ENCODE assay signal across 10 cellular contexts in the genomic region with DNA sequence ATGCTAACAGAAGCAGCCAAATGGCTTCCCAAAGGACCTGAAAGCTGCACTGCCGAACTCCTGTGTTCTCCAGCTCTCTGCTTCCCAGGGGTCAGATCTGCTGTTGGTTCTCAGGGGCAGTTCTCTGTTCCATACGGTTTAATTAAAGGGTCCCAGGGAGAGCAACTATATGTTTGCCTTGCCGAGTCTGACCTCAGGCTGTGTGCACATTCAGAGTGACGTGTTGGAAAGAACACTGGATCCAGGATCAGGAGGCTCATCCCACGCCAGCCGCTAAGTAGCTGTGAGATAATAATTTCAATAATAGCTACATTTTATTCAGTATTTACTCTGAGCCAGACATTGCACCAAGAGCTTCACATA. TPM values are rescaled to one million over a fixed set of nuclear protein-coding genes. Genes with fewer than 3 reads are reported as not detected.
DNase-seq lines count a peak whose midpoint lies in the region; ATAC-seq and TF ChIP-seq lines count a peak whose summit lies in the region.
"Had no signal": no experiment of that assay in that cellular context is flagged by ENCODE, and none has a peak within 500 bp of the region (broad histone marks: within the 10 kb centered on the region; RNA-seq: fewer than 3 reads in every experiment).

No MANE protein-coding gene starts in this region.

- no peak overlapping the region for H2BK5ac ChIP-seq in IMR-90 (ENCODE audit: low read depth, low read length, poor library complexity, severe bottlenecking)

- H2BK120ac ChIP-seq in IMR-90 (ENCODE audit: low read depth, low read length) = no peak overlapping the region

- peaks cover 4% of the 10 kb centered on the region; the same call in 1 of the 2 replicates for H3K4me1 ChIP-seq in IMR-90 (ENCODE audit: control insufficient read depth, insufficient read depth, low read length)

- H3K27ac Mint-ChIP-seq in endothelial cell (ENCODE audit: unreplicated experiment) (no peak overlapping the region), nephron progenitor cell (no peak overlapping the region)
- H3K27ac Mint-ChIP-seq in effector memory CD8-positive, alpha-beta T cell = no peak overlapping the region
- H3K27ac Mint-ChIP-seq: stimulated activated memory B cell treated with anti-CD40 and anti-IgM and Interleukin-4, amounts not matched to agents 10 μg/mL and 1 μg/mL and 100 μg/mL, for 72 hours had no signal

- peak; percentile 86 for TF ChIP-seq CTCF in C4-2B (conservative IDR thresholded peaks at IDR 0.05)
- TF ChIP-seq CTCF in IMR-90 (conservative IDR thresholded peaks at IDR 0.05; ENCODE audit: low read depth, low read length) = no peak
- TF ChIP-seq CTCF in endothelial cell (IDR thresholded peaks at IDR 0.05; ENCODE audit: unreplicated experiment) = peak; percentile 49
- peak; percentile 19 for TF ChIP-seq CTCF in nephron progenitor cell (IDR thresholded peaks at IDR 0.05)

- no peak for TF ChIP-seq POLR2A in IMR-90 (IDR thresholded peaks at IDR 0.05; ENCODE audit: low read depth, low read length)

- no peak overlapping the region; the same call in 1 of the 2 replicates for H3K9ac ChIP-seq in IMR-90 (ENCODE audit: low read depth, low read length)

- H3K9me1 ChIP-seq in IMR-90 (ENCODE audit: insufficient read depth, low read length) = no peaks in the 10 kb centered on the region

- no peaks in the 10 kb centered on the region for H3K36me3 ChIP-seq in IMR-90 (ENCODE audit: control insufficient read depth, insufficient read depth, low read length)

- H3K23ac ChIP-seq in IMR-90 (ENCODE audit: low read depth, low read length) = no peak overlapping the region

- H3K14ac ChIP-seq in IMR-90 (replicated peaks; ENCODE audit: low read depth, low read length) = no peak overlapping the region

- WGBS in IMR-90 (ENCODE audit: extremely low coverage in 2 of 2, insufficient read length in 1 of 2), 2 experiments = 0% methylated on average over 1 of the region's 6 CpGs; no CpG with 5 or more reads in 1 of the 2 experiments

- no peak overlapping the region for H4K8ac ChIP-seq in IMR-90 (ENCODE audit: low read depth in 2 of 2, low read length in 2 of 2)

- H2BK20ac ChIP-seq in IMR-90 (ENCODE audit: low read depth, low read length) = no peak overlapping the region

- no peaks in the 10 kb centered on the region for H4K20me1 ChIP-seq in IMR-90 (ENCODE audit: insufficient read depth, low read length)

- H2BK15ac ChIP-seq in IMR-90 (ENCODE audit: low read depth, low read length) = no peak overlapping the region

- H4K5ac ChIP-seq in IMR-90 (ENCODE audit: low read depth, low read length) = no peak overlapping the region

- dilution Hi-C loops in IMR-90 (cut with HindIII; ENCODE audit: low sequenced_read_pairs, unreplicated experiment) = no loop called here

- H3K4me3 Mint-ChIP-seq in endothelial cell (ENCODE audit: unreplicated experiment) = no peak overlapping the region
- no peak overlapping the region for H3K4me3 Mint-ChIP-seq in nephron progenitor cell
- H3K4me3 Mint-ChIP-seq in effector memory CD8-positive, alpha-beta T cell = no peak overlapping the region
- H3K4me3 Mint-ChIP-seq: stimulated activated memory B cell treated with anti-CD40 and anti-IgM and Interleukin-4, amounts not matched to agents 10 μg/mL and 1 μg/mL and 100 μg/mL, for 72 hours had no signal

- TF ChIP-seq RAD21 in IMR-90 (IDR thresholded peaks at IDR 0.05; ENCODE audit: low read length) = no peak

- H4K91ac ChIP-seq in IMR-90 (ENCODE audit: insufficient read depth, low read depth, low read length) = no peak overlapping the region

- peak; percentile 10 for ATAC-seq in IMR-90 (ENCODE audit: low read depth)
- no peak for ATAC-seq in effector memory CD8-positive, alpha-beta T cell (replicated peaks)

- DNase-seq in IMR-90 (no peak), endothelial cell (ENCODE audit: low spot score) (no peak), nephron progenitor cell (no peak), KBM-7 (no peak), foreskin melanocyte (no peak), globus pallidus (ENCODE audit: low spot score) (no peak)
- no peak for DNase-seq in effector memory CD8-positive, alpha-beta T cell

- H3K56ac ChIP-seq in IMR-90 (ENCODE audit: extremely low read depth, insufficient read depth, low read length) = no peak overlapping the region

- H3K27me3 Mint-ChIP-seq in endothelial cell (ENCODE audit: unreplicated experiment) (peaks cover 1% of the 10 kb centered on the region), nephron progenitor cell (ENCODE audit: low read depth, poor library complexity) (peaks cover 10% of the 10 kb centered on the region)
- H3K27me3 Mint-ChIP-seq in effector memory CD8-positive, alpha-beta T cell = no peaks in the 10 kb centered on the region
- H3K27me3 Mint-ChIP-seq: stimulated activated memory B cell treated with anti-CD40 and anti-IgM and Interleukin-4, amounts not matched to agents 10 μg/mL and 1 μg/mL and 100 μg/mL, for 72 hours had no signal

- H3K4me1 Mint-ChIP-seq in endothelial cell (ENCODE audit: unreplicated experiment) (no peaks in the 10 kb centered on the region), nephron progenitor cell (peaks cover 14% of the 10 kb centered on the region)
- H3K4me1 Mint-ChIP-seq in effector memory CD8-positive, alpha-beta T cell (ENCODE audit: low read depth in 2 of 2) = peaks cover 0 to 5% of the 10 kb centered on the region in 2 donors

- H3K9me3 Mint-ChIP-seq in endothelial cell (ENCODE audit: unreplicated experiment) (no peaks in the 10 kb centered on the region), nephron progenitor cell (peaks cover 10% of the 10 kb centered on the region)
- no peaks in the 10 kb centered on the region for H3K9me3 Mint-ChIP-seq in effector memory CD8-positive, alpha-beta T cell
- H3K9me3 Mint-ChIP-seq: stimulated activated memory B cell treated with anti-CD40 and anti-IgM and Interleukin-4, amounts not matched to agents 10 μg/mL and 1 μg/mL and 100 μg/mL, for 72 hours had no signal

- in situ Hi-C loops in IMR-90 (cut with MboI; ENCODE audit: low sequenced_read_pairs) = loop anchor here (5.0 to 10.0 kb wide), 3 partner anchors 161 to 771 kb away; no protein-coding TSS in a partner anchor
- in situ Hi-C loops in KBM-7 (cut with MboI; ENCODE audit: low pct_unique_long_range_greater_than_20kb, low sequenced_read_pairs) = loop anchor here (25.0 kb wide), 2 partner anchors 394 to 531 kb away; no protein-coding TSS in a partner anchor

- POLR2A ChIA-PET in IMR-90 (lab: Charles Lee; ENCODE audit: unreplicated experiment) = no interaction called here

- H3K18ac ChIP-seq in IMR-90 (ENCODE audit: low read depth, low read length) = no peak overlapping the region

- no peaks in the 10 kb centered on the region for H3K79me1 ChIP-seq in IMR-90 (ENCODE audit: low read depth in 1 of 2, low read length in 2 of 2)

- peak overlapping the region; percentile 80 for H2AFZ ChIP-seq in IMR-90 (replicated peaks; ENCODE audit: low read length, poor library complexity)

- no peak overlapping the region for H3K27ac ChIP-seq in C4-2B
- no peak overlapping the region for H3K27ac ChIP-seq in IMR-90 (ENCODE audit: insufficient read depth, low read length)

- no peak overlapping the region for H3K4ac ChIP-seq in IMR-90 (ENCODE audit: low read depth, low read length)

- no peak overlapping the region for H2AK5ac ChIP-seq in IMR-90 (ENCODE audit: low read depth, low read length)

- H3K9me3 ChIP-seq in IMR-90 (ENCODE audit: control insufficient read depth, insufficient read depth, low read length) = peaks cover 8% of the 10 kb centered on the region; the same call in 1 of the 2 replicates

- CTCF ChIA-PET in IMR-90 (lab: Yijun Ruan, JAX) = interaction anchor here (0.6 to 3.3 kb wide), 37 partner anchors 9 to 777 kb away, joined by 3 to 45 read pairs (median 4); a partner anchor contains a TSS

- no peak overlapping the region for H3K4me3 ChIP-seq in IMR-90 (ENCODE audit: insufficient read depth, low read depth, low read length)
- H3K4me3 ChIP-seq: lung had no signal

- H3K4me2 ChIP-seq in IMR-90 (ENCODE audit: low read depth, low read length) = peak overlapping the region; percentile 49; the same call in 1 of the 2 replicates

- BruUV-seq in IMR-90 (replicated peaks; lab: Mats Ljungman, UMichigan) = no TSS peak

- intact Hi-C loops in IMR-90 (cut with micrococcal nuclease) = loop anchor here (1.0 to 5.0 kb wide), 7 partner anchors 88 to 774 kb away; a partner anchor contains a TSS

- H3K36me3 Mint-ChIP-seq in endothelial cell (ENCODE audit: low read depth, unreplicated experiment) = no peaks in the 10 kb centered on the region
- no peaks in the 10 kb centered on the region for H3K36me3 Mint-ChIP-seq in nephron progenitor cell (ENCODE audit: low read depth)
- peaks cover 3% of the 10 kb centered on the region for H3K36me3 Mint-ChIP-seq in effector memory CD8-positive, alpha-beta T cell (ENCODE audit: insufficient read depth)
- H3K36me3 Mint-ChIP-seq: stimulated activated memory B cell treated with anti-CD40 and anti-IgM and Interleukin-4, amounts not matched to agents 10 μg/mL and 1 μg/mL and 100 μg/mL, for 72 hours had no signal

- no peaks in the 10 kb centered on the region for H3K27me3 ChIP-seq in IMR-90 (ENCODE audit: control insufficient read depth, insufficient read depth, low read length)

- peak overlapping the region; percentile 43 for H2AK9ac ChIP-seq in IMR-90 (replicated peaks; ENCODE audit: low read depth, low read length, poor library complexity)

TF ChIP-seq in IMR-90, 13 proteins besides CTCF, POLR2A, EP300 and RAD21 (continues in another document):
- TF ChIP-seq RFX5 (IDR thresholded peaks at IDR 0.05; ENCODE audit: low read depth, low read length) = no peak
- TF ChIP-seq, protein P1, sequence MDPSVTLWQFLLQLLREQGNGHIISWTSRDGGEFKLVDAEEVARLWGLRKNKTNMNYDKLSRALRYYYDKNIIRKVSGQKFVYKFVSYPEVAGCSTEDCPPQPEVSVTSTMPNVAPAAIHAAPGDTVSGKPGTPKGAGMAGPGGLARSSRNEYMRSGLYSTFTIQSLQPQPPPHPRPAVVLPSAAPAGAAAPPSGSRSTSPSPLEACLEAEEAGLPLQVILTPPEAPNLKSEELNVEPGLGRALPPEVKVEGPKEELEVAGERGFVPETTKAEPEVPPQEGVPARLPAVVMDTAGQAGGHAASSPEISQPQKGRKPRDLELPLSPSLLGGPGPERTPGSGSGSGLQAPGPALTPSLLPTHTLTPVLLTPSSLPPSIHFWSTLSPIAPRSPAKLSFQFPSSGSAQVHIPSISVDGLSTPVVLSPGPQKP (IDR thresholded peaks at IDR 0.05; ENCODE audit: borderline replicate concordance, low read depth, low read length) = no peak

RNA-seq across cellular contexts. Expression of a gene that starts 23.4 kb away (rescaled TPM):
- total RNA-seq in IMR-90 (2012; rRNA removed) (15.0 and 16.0 TPM in 2 replicates), endothelial cell (ENCODE audit: unreplicated experiment) (25.6 TPM)
- 40.4 and 50.6 TPM in 2 replicates for polyA plus RNA-seq in IMR-90 (2012; rRNA removed)
- 42.0 and 55.1 TPM in 2 replicates for polyA plus RNA-seq in IMR-90 (2012; cell fraction: cytosol; rRNA removed)
- 11.2 and 13.0 TPM in 2 replicates for polyA plus RNA-seq in IMR-90 (2012; cell fraction: nucleus; rRNA removed; ENCODE audit: low replicate concordance)

RNA-seq across cellular contexts. Expression of a gene that starts 41.5 kb away (rescaled TPM):
- total RNA-seq in IMR-90 (2012; rRNA removed) = 8.6 and 10.6 TPM in 2 replicates
- 12.0 and 13.4 TPM in 2 replicates for polyA plus RNA-seq in IMR-90 (2012; rRNA removed)
- polyA plus RNA-seq in IMR-90 (2012; cell fraction: cytosol; rRNA removed) = 5.5 and 7.8 TPM in 2 replicates
- polyA plus RNA-seq in IMR-90 (2012; cell fraction: nucleus; rRNA removed; ENCODE audit: low replicate concordance) = 5.6 and 7.5 TPM in 2 replicates
- 15.3 TPM for total RNA-seq in endothelial cell (ENCODE audit: unreplicated experiment)
